8 cellular contexts compared by ENCODE assay signal in genomic region chrX:41086627-41086932, GRCh38. TPM values are rescaled to one million over a fixed set of nuclear protein-coding genes. Genes with fewer than 3 reads are reported as not detected.
A peak's percentile ranks its signal among the peaks of the same experiment; 100 is the strongest.
DNase-seq lines count a peak whose midpoint lies in the region; ATAC-seq, FAIRE-seq and TF ChIP-seq lines count a peak whose summit lies in the region.

No MANE protein-coding gene starts in this region.

- intact Hi-C loops in PC-3 (cut with micrococcal nuclease): loop anchor here (2.0 to 10.0 kb wide), 2 partner anchors 28 to 352 kb away; partner anchors contain the start of gene MED14
- intact Hi-C loops in endothelial cell of umbilical vein (cut with micrococcal nuclease): loop anchor here (5.0 to 10.0 kb wide), 3 partner anchors 39 to 248 kb away; partner anchors contain the start of gene DDX3X
- intact Hi-C loops in ovary (cut with DNase I): loop anchor here in 1 of 4 donors (10.0 kb wide), 1 partner anchor 248 kb away; the partner anchor contains the start of gene DDX3X

- dilution Hi-C loops in endothelial cell of umbilical vein (cut with MboI; ENCODE audit: extremely low pct_ligation_motif_present, low sequenced_read_pairs): no loop called here

- H2AFZ ChIP-seq in PC-3 (ENCODE audit: low read length): 0 out of 2 replicates have a peak overlapping the region, but pooled peaks have one; percentile 21
- H2AFZ ChIP-seq in endothelial cell of umbilical vein (ENCODE audit: low read depth, low read length): no peak overlapping the region

- TF ChIP-seq POLR2A in endothelial cell of umbilical vein (IDR thresholded peaks at IDR 0.05; ENCODE audit: low read depth, low read length) (no peak), ovary (IDR thresholded peaks at IDR 0.05) (no peak)

- 3 to 4% (median 3%) methylated on average over 11 of the region's 11 CpGs for WGBS in ovary, 3 donors

- H3K27me3 ChIP-seq in PC-3 (ENCODE audit: low read length) (no peaks in the 10 kb centered on the region), endothelial cell of umbilical vein (ENCODE audit: control insufficient read depth in 2 of 2, insufficient read depth in 2 of 2, low read length in 2 of 2) (no peaks in the 10 kb centered on the region), ovary (no peaks in the 10 kb centered on the region)

- H3F3A ChIP-seq in PC-3 (ENCODE audit: low read length, unreplicated experiment): no peaks in the 10 kb centered on the region

- H3K9me2 ChIP-seq in PC-3 (replicated peaks; ENCODE audit: low read length): no peaks in the 10 kb centered on the region

- H4K20me1 ChIP-seq in PC-3 (ENCODE audit: low read length): peaks cover 47% of the 10 kb centered on the region
- peaks cover 3% of the 10 kb centered on the region for H4K20me1 ChIP-seq in endothelial cell of umbilical vein (replicated peaks; ENCODE audit: control insufficient read depth, extremely low read depth, insufficient read depth, low read length)

- H3K4me3 ChIP-seq in PC-3 (ENCODE audit: low read length) (peak overlapping the region; percentile 94), endothelial cell of umbilical vein (replicated peaks in 1 of 3; ENCODE audit: insufficient read depth in 1 of 3, low read depth in 1 of 3, low read length in 3 of 3) (peak overlapping the region; percentile 42 to 93 (median 67)), ovary (peak overlapping the region; percentile 74)

- TF ChIP-seq EP300 in ovary (IDR thresholded peaks at IDR 0.05): no peak

- in situ Hi-C loops in G401 (cut with HindIII; ENCODE audit: low sequenced_read_pairs): no loop called here

- TF ChIP-seq CTCF in PC-3 (conservative IDR thresholded peaks at IDR 0.05; ENCODE audit: low read depth, low read length) (no peak), endothelial cell of umbilical vein (IDR thresholded peaks at IDR 0.05; ENCODE audit: extremely low read depth in 1 of 2, insufficient read depth in 1 of 2, low read depth in 1 of 2, low read length in 2 of 2) (no peak), ovary (IDR thresholded peaks at IDR 0.05) (no peak)

- peak; percentile 28 for FAIRE-seq in endothelial cell of umbilical vein (lab: Jason Lieb, UNC)

- H3K27ac ChIP-seq in PC-3 (ENCODE audit: low read length) (peak overlapping the region; percentile 98), endothelial cell of umbilical vein (ENCODE audit: insufficient read depth, low read depth, low read length) (peak overlapping the region; percentile 100), ovary (peak overlapping the region in 1 of 2 donors; percentile 97)

- POLR2A ChIA-PET in PC-3 (lab: Charles Lee; ENCODE audit: unreplicated experiment): interaction anchor here (0.5 to 0.6 kb wide), 2 partner anchors 356 to 934 kb away, joined by 3 to 6 read pairs; no protein-coding TSS in a partner anchor
- POLR2A ChIA-PET in endothelial cell of umbilical vein (lab: Charles Lee): interaction anchor here (0.6 kb wide), 1 partner anchor 57 kb away, joined by 5 read pairs; no protein-coding TSS in a partner anchor

- BruUV-seq in PC-3 (replicated peaks; lab: Mats Ljungman, UMichigan): no TSS peak
- no TSS peak for BruUV-seq in endothelial cell of umbilical vein (replicated peaks; lab: Mats Ljungman, UMichigan)

- H3K79me2 ChIP-seq in PC-3 (ENCODE audit: low read length) (peaks cover 64% of the 10 kb centered on the region), endothelial cell of umbilical vein (ENCODE audit: control insufficient read depth, insufficient read depth, low read length) (peaks cover 60% of the 10 kb centered on the region)

- H3K9me1 ChIP-seq in endothelial cell of umbilical vein (replicated peaks; ENCODE audit: control insufficient read depth, extremely low read depth, insufficient read depth, low read length): no peaks in the 10 kb centered on the region

- peak overlapping the region; percentile 98 for H3K9ac ChIP-seq in PC-3 (ENCODE audit: low read length)
- peak overlapping the region; percentile 100 for H3K9ac ChIP-seq in endothelial cell of umbilical vein (replicated peaks; ENCODE audit: extremely low read depth, insufficient read depth, low read length)

- DNase-seq in ELR (ENCODE audit: low read depth): peak; percentile 63
- peak; percentile 7 for DNase-seq in PC-3
- DNase-seq in endothelial cell of umbilical vein (ENCODE audit: low read depth, low spot score): no peak
- no peak for DNase-seq in ovary
- DNase-seq in COR-L47 (lab: John Stamatoyannopoulos, UW): no peak
- DNase-seq in G401 (ENCODE audit: low spot score): no peak

- peaks cover 42% of the 10 kb centered on the region for H3K4me1 ChIP-seq in PC-3 (ENCODE audit: insufficient read depth, low read length)
- H3K4me1 ChIP-seq in endothelial cell of umbilical vein (ENCODE audit: control insufficient read depth, extremely low read depth, insufficient read depth, low read length): peaks cover 28% of the 10 kb centered on the region
- H3K4me1 ChIP-seq in ovary (ENCODE audit: insufficient read depth): no peaks in the 10 kb centered on the region

- no peaks in the 10 kb centered on the region for H3K36me3 ChIP-seq in PC-3 (ENCODE audit: low read depth, low read length)
- H3K36me3 ChIP-seq in endothelial cell of umbilical vein (ENCODE audit: control insufficient read depth in 2 of 2, extremely low read depth in 1 of 2, insufficient read depth in 2 of 2, low read length in 2 of 2): no peaks in the 10 kb centered on the region
- no peaks in the 10 kb centered on the region for H3K36me3 ChIP-seq in ovary

- CTCF ChIA-PET in PC-3 (lab: Charles Lee): interaction anchor here (0.6 kb wide), 1 partner anchor 435 kb away, joined by 3 read pairs; no protein-coding TSS in a partner anchor
- CTCF ChIA-PET in endothelial cell of umbilical vein (lab: Charles Lee): interaction anchor here (1.1 to 3.2 kb wide), 2 partner anchors 28 to 209 kb away, joined by 4 to 19 read pairs; no protein-coding TSS in a partner anchor

- ATAC-seq in PC-3 (no peak), HG03025 (IDR thresholded peaks at IDR 0.05; ENCODE audit: low FRiP score, unreplicated experiment) (no peak), GM21423 (IDR thresholded peaks at IDR 0.05; ENCODE audit: unreplicated experiment) (no peak)

- H3K4me2 ChIP-seq in PC-3 (ENCODE audit: low read length): peak overlapping the region; percentile 96
- peak overlapping the region; percentile 95 for H3K4me2 ChIP-seq in endothelial cell of umbilical vein (ENCODE audit: insufficient read depth, low read length)

- no peaks in the 10 kb centered on the region for H3K9me3 ChIP-seq in PC-3 (ENCODE audit: low read length)
- H3K9me3 ChIP-seq in endothelial cell of umbilical vein (replicated peaks; ENCODE audit: control insufficient read depth, insufficient read depth, low read length): no peaks in the 10 kb centered on the region
- no peaks in the 10 kb centered on the region for H3K9me3 ChIP-seq in ovary

TF ChIP-seq in endothelial cell of umbilical vein, 7 proteins besides CTCF, POLR2A, EP300 and RAD21:
- no peak for TF ChIP-seq EZH2 (IDR thresholded peaks at IDR 0.05; ENCODE audit: borderline replicate concordance, low read depth, low read length, severe bottlenecking)
- TF ChIP-seq FOS (IDR thresholded peaks at IDR 0.05; ENCODE audit: borderline replicate concordance, insufficient read depth, low read length): no peak
- TF ChIP-seq MAX (IDR thresholded peaks at IDR 0.05; ENCODE audit: insufficient read depth, insufficient read length): no peak
- TF ChIP-seq POLR2AphosphoS5 (IDR thresholded peaks at IDR 0.05; ENCODE audit: insufficient read depth, low read depth, low read length): no peak
- TF ChIP-seq GATA2 (IDR thresholded peaks at IDR 0.05; ENCODE audit: insufficient read depth, insufficient read length, low read depth, low read length): no peak
- no peak for TF ChIP-seq MYC (IDR thresholded peaks at IDR 0.05; ENCODE audit: low read depth, low read length)
- no peak for TF ChIP-seq JUN (IDR thresholded peaks at IDR 0.05; ENCODE audit: borderline replicate concordance, insufficient read depth, insufficient read length, low read depth)

RNA-seq across cellular contexts. Expression of gene USP9X, which starts 1.3 kb away (rescaled TPM):
- 63.5 and 81.4 TPM in 2 replicates for total RNA-seq in PC-3 (2014; rRNA removed)
- 66.8 and 70.6 TPM in 2 replicates for total RNA-seq in endothelial cell of umbilical vein
- polyA plus RNA-seq in endothelial cell of umbilical vein: 10.8 and 13.7 TPM in 2 replicates
- 16.1 and 18.7 TPM in 2 replicates for polyA plus RNA-seq in endothelial cell of umbilical vein (2011; cell fraction: cytosol; rRNA removed)
- 38.9 and 43.9 TPM in 2 replicates for polyA plus RNA-seq in endothelial cell of umbilical vein (2011; cell fraction: nucleus; rRNA removed)
- 40.7 and 47.7 TPM in 2 replicates for polyA plus RNA-seq in endothelial cell of umbilical vein (2012)
- 248 and 251 TPM in 2 replicates for polyA minus RNA-seq in endothelial cell of umbilical vein
- polyA minus RNA-seq in endothelial cell of umbilical vein (2011; cell fraction: cytosol; rRNA and poly(A)+ RNA removed): 130 TPM
- polyA minus RNA-seq in endothelial cell of umbilical vein (2011; cell fraction: nucleus; rRNA and poly(A)+ RNA removed): 140 and 229 TPM in 2 replicates
- total RNA-seq in ovary: 10 to 100 TPM; 50.6 to 95.1 (median 65.8) TPM
- polyA plus RNA-seq in ovary: 10 to 100 TPM; 14.2 to 40.1 TPM
- total RNA-seq in G401 (2014; rRNA removed; shearing (Covaris generic)): 21.8 and 27.6 TPM in 2 replicates

Comparison
In these comparisons a context has a peak if more than half of its experiments do, and no peak if none do; other contexts are left out.
1. DNase-seq: peak in ELR (single experiment) and PC-3 (single experiment); none in endothelial cell of umbilical vein (single experiment), ovary (0 of 5), COR-L47 (single experiment) and G401 (single experiment).
2. Peak in every context shown above with its lines, with median percentiles within 50 percentile points of each other: H3K4me3 ChIP-seq.